ENCODE assay signal across 1 cellular context in genomic region chr15:82943176-82943575, GRCh38.
TF ChIP-seq lines count a peak whose summit lies in the region.

No MANE protein-coding gene starts in this region.

TF ChIP-seq in GM23338, 12 proteins besides CTCF, POLR2A, EP300 and RAD21 (continued from another document):
- TF ChIP-seq ZNF462 (CRISPR knock-in tag; IDR thresholded peaks at IDR 0.05): 0 out of 2 replicates have a peak, but pooled peaks have one; percentile 46
